Comparison of ENCODE assay signal across 19 cellular contexts in the genomic region with DNA sequence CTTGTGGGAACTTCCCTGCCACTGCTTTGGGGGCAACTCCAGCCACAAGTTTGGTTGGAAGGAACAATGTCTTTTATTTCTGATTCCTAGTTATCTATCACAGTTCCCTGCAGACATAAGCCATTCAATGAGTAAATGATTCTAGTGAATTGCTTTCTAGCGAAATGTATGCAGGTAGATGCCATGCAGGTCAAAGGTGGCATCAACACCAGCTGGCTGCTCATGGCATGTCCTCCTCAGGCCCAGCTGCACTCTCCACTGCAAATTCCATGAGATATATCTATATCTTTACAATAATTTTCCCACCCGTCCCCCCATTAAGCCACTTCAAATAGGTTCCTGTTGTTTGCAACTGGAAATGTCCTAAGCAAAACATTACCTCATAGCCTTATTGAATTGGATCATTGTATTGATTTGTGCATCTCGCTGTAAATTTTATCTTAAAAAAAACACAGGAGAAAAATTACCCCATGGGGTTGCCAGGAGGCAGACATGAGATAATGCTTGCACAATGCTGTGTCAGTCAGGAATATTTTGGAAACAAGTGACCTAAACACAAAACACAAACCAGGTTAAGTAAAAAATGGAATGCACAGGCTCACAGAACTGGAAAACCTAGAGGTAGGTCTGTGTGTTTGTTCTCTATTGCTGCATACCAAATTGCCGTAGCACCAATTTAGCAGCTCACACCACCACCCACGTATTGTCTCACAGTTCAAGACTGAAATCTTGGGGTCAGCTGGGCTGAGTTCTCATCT. TPM values are rescaled to one million over a fixed set of nuclear protein-coding genes. Genes with fewer than 3 reads are reported as not detected.
A peak's percentile ranks its signal among the peaks of the same experiment; 100 is the strongest.
DNase-seq lines count a peak whose midpoint lies in the region; ATAC-seq, FAIRE-seq and TF ChIP-seq lines count a peak whose summit lies in the region.
"Had no signal": no experiment of that assay in that cellular context is flagged by ENCODE, and none has a peak within 500 bp of the region (broad histone marks: within the 10 kb centered on the region; RNA-seq: fewer than 3 reads in every experiment).

No MANE protein-coding gene starts in this region.

- H3K27ac ChIP-seq in IMR-90 (ENCODE audit: insufficient read depth, low read length) (peak overlapping the region; percentile 77; the same call in 1 of the 2 replicates), GM12878 (ENCODE audit: control insufficient read depth, insufficient read depth) (no peak overlapping the region), gastroesophageal sphincter (peak overlapping the region; percentile 62 to 86 (median 84)), stomach (peak overlapping the region in 4 of 5 donors; percentile 56 to 89 (median 70))
- H3K27ac ChIP-seq: cardiac muscle cell, foreskin keratinocyte, PC-9 had no signal

- peak overlapping the region; percentile 93 for H2BK120ac ChIP-seq in IMR-90 (ENCODE audit: low read depth, low read length)

- BruUV-seq in IMR-90 (replicated peaks; lab: Mats Ljungman, UMichigan) (no TSS peak), GM12878 (replicated peaks; lab: Mats Ljungman, UMichigan) (no TSS peak)

- H3K4ac ChIP-seq in IMR-90 (ENCODE audit: low read depth, low read length), result peak overlapping the region; percentile 90

- intact Hi-C loops in IMR-90 (cut with micrococcal nuclease), result loop anchor here (10.0 kb wide), 1 partner anchor 128 kb away; a partner anchor contains a TSS
- intact Hi-C loops in GM12878 (cut with micrococcal nuclease; ENCODE audit: unreplicated experiment), result no loop called here
- intact Hi-C loops in stomach (cut with DNase I; ENCODE audit: low total_unique reads), result no loop called here

- H3K79me1 ChIP-seq in IMR-90 (ENCODE audit: low read depth in 1 of 2, low read length in 2 of 2), result peaks cover 0 to 3% of the 10 kb centered on the region in 2 experiments; a peak in 1 of 4 replicates

- H3K79me2 ChIP-seq in GM12878 (ENCODE audit: control insufficient read depth, insufficient read depth, low read length), result no peaks in the 10 kb centered on the region

- H4K8ac ChIP-seq in IMR-90 (ENCODE audit: low read depth in 2 of 2, low read length in 2 of 2), result peak overlapping the region; percentile 77 to 82; a peak in 3 of 4 replicates

- H3K4me1 ChIP-seq in IMR-90 (ENCODE audit: control insufficient read depth, insufficient read depth, low read length), result peaks cover 27% of the 10 kb centered on the region
- H3K4me1 ChIP-seq in GM12878 (ENCODE audit: control insufficient read depth, insufficient read depth, low read length), result no peaks in the 10 kb centered on the region; the same call in 1 of the 2 replicates
- peaks cover 19 to 68% (median 36%) of the 10 kb centered on the region in 3 donors for H3K4me1 ChIP-seq in gastroesophageal sphincter
- H3K4me1 ChIP-seq in stomach, result peaks cover 0 to 41% (median 20%) of the 10 kb centered on the region in 4 donors
- H3K4me1 ChIP-seq: foreskin keratinocyte had no signal

- peak overlapping the region; percentile 92 for H2BK20ac ChIP-seq in IMR-90 (ENCODE audit: low read depth, low read length)

- no peak overlapping the region for H2AFZ ChIP-seq in IMR-90 (replicated peaks; ENCODE audit: low read length, poor library complexity)
- peak overlapping the region; percentile 2; the same call in 1 of the 2 replicates for H2AFZ ChIP-seq in GM12878 (ENCODE audit: control insufficient read depth, low read depth, low read length)
- H2AFZ ChIP-seq: PC-9 had no signal

- peak overlapping the region; percentile 38 for H3K14ac ChIP-seq in IMR-90 (replicated peaks; ENCODE audit: low read depth, low read length)

- SMC1A ChIA-PET in GM12878 (lab: Charles Lee; ENCODE audit: uncharacterized antibody, unreplicated experiment), result interaction anchor here (0.6 kb wide), 1 partner anchor 443 kb away, joined by 3 read pairs; no protein-coding TSS in a partner anchor

- peak overlapping the region; percentile 92 for H3K18ac ChIP-seq in IMR-90 (ENCODE audit: low read depth, low read length)

- no peak overlapping the region for H3K4me3 ChIP-seq in IMR-90 (ENCODE audit: insufficient read depth, low read depth, low read length)
- H3K4me3 ChIP-seq in GM12878, result no peak overlapping the region
- no peak overlapping the region for H3K4me3 ChIP-seq in gastroesophageal sphincter
- no peak overlapping the region for H3K4me3 ChIP-seq in stomach
- H3K4me3 ChIP-seq: cardiac muscle cell, PC-9 had no signal

- in situ Hi-C loops in IMR-90 (cut with MboI; ENCODE audit: low sequenced_read_pairs) (loop anchor here (25.0 kb wide), 1 partner anchor 880 kb away; no protein-coding TSS in a partner anchor), GM12878 (cut with MboI) (no loop called here)

- H4K5ac ChIP-seq in IMR-90 (ENCODE audit: low read depth, low read length), result peak overlapping the region; percentile 53

- TF ChIP-seq RAD21 in IMR-90 (IDR thresholded peaks at IDR 0.05; ENCODE audit: low read length) (no peak), GM12878 (IDR thresholded peaks at IDR 0.05; ENCODE audit: insufficient read depth, low read depth, low read length) (no peak)

- CTCF ChIA-PET in IMR-90 (lab: Yijun Ruan, JAX) (no interaction called here), GM12878 (lab: Yijun Ruan, JAX) (interaction anchor here (1.2 kb wide), 1 partner anchor 17 kb away, joined by 5 read pairs; no protein-coding TSS in a partner anchor)

- H3K56ac ChIP-seq in IMR-90 (ENCODE audit: extremely low read depth, insufficient read depth, low read length), result 0 out of 2 replicates have a peak overlapping the region, but pooled peaks have one; percentile 22

- H3K4me2 ChIP-seq in IMR-90 (ENCODE audit: low read depth, low read length) (0 out of 2 replicates have a peak overlapping the region, but pooled peaks have one; percentile 5), GM12878 (ENCODE audit: control insufficient read depth, insufficient read depth) (no peak overlapping the region)
- H3K4me2 ChIP-seq: PC-9 had no signal

- H4K91ac ChIP-seq in IMR-90 (ENCODE audit: insufficient read depth, low read depth, low read length), result peak overlapping the region; percentile 89

- TF ChIP-seq CTCF in IMR-90 (conservative IDR thresholded peaks at IDR 0.05; ENCODE audit: low read depth, low read length) (no peak), GM12878 (IDR thresholded peaks at IDR 0.05 in 2 of 3, conservative IDR thresholded peaks at IDR 0.05 in 1 of 3; ENCODE audit: control insufficient read depth in 2 of 3, extremely low read depth in 1 of 3, insufficient read depth in 1 of 3, low read depth in 3 of 3, low read length in 3 of 3) (no peak), gastroesophageal sphincter (IDR thresholded peaks at IDR 0.05) (no peak), stomach (IDR thresholded peaks at IDR 0.05) (no peak), GM10266 (IDR thresholded peaks at IDR 0.05; ENCODE audit: control insufficient read depth, insufficient read depth, low read depth, missing control alignments) (no peak)

- H3K36me3 ChIP-seq in IMR-90 (ENCODE audit: control insufficient read depth, insufficient read depth, low read length) (no peaks in the 10 kb centered on the region), GM12878 (ENCODE audit: control insufficient read depth in 2 of 2, insufficient read depth in 2 of 2, low read length in 1 of 2) (no peaks in the 10 kb centered on the region), gastroesophageal sphincter (no peaks in the 10 kb centered on the region), stomach (no peaks in the 10 kb centered on the region)
- H3K36me3 ChIP-seq: BE2C, cardiac muscle cell had no signal

- TF ChIP-seq POLR2A in IMR-90 (IDR thresholded peaks at IDR 0.05; ENCODE audit: low read depth, low read length) (no peak), GM12878 (IDR thresholded peaks at IDR 0.05; ENCODE audit: low read depth, low read length) (no peak), gastroesophageal sphincter (IDR thresholded peaks at IDR 0.05) (no peak), stomach (IDR thresholded peaks at IDR 0.05) (no peak)

- peak overlapping the region; percentile 74 for H2AK5ac ChIP-seq in IMR-90 (ENCODE audit: low read depth, low read length)

- DNase-seq in IMR-90 (no peak), GM12878 (ENCODE audit: low read depth, low spot score) (no peak), stomach (no peak), GM10266 (ENCODE audit: extremely low spot score) (no peak)
- DNase-seq: activated CD4-positive, alpha-beta T cell treated with anti-CD3 and anti-CD28 coated beads, Interleukin-2, amount 50 U/mL, for 1 hour; activated naive CD4-positive, alpha-beta T cell treated with anti-CD3 and anti-CD28 coated beads, Interleukin-2, amount 50 U/mL, for 16 hours; activated T-cell treated with anti-CD3 and anti-CD28 coated beads, Interleukin-2, amount 50 U/mL, for 24 hours; BE2C; effector CD8-positive, alpha-beta T cell; naive thymus-derived CD4-positive, alpha-beta T cell; NCI-H2081 treated with DMSO at 0.1 percent for 48 hours; NCI-H526 treated with DMSO at 0.1 percent for 48 hours had no signal

- no peak for TF ChIP-seq EP300 in GM12878 (IDR thresholded peaks at IDR 0.05; ENCODE audit: borderline replicate concordance in 1 of 2, control insufficient read depth in 1 of 2, low read depth in 2 of 2, low read length in 2 of 2)
- no peak for TF ChIP-seq EP300 in gastroesophageal sphincter (IDR thresholded peaks at IDR 0.05)
- TF ChIP-seq EP300 in stomach (IDR thresholded peaks at IDR 0.05), result no peak

- H2BK15ac ChIP-seq in IMR-90 (ENCODE audit: low read depth, low read length), result peak overlapping the region; percentile 94; the same call in 2 of the 3 replicates

- FAIRE-seq in GM12878 (lab: Jason Lieb, UNC), result no peak
- FAIRE-seq: TTC549 had no signal

- H4K20me1 ChIP-seq in IMR-90 (ENCODE audit: insufficient read depth, low read length) (no peaks in the 10 kb centered on the region), GM12878 (ENCODE audit: control insufficient read depth, insufficient read depth) (no peaks in the 10 kb centered on the region)

- H3K23ac ChIP-seq in IMR-90 (ENCODE audit: low read depth, low read length), result peak overlapping the region; percentile 67

- dilution Hi-C loops in IMR-90 (cut with HindIII; ENCODE audit: low sequenced_read_pairs, unreplicated experiment), result no loop called here

- H2BK5ac ChIP-seq in IMR-90 (ENCODE audit: low read depth, low read length, poor library complexity, severe bottlenecking), result peak overlapping the region; percentile 63

- peaks cover 23% of the 10 kb centered on the region for H3K9me1 ChIP-seq in IMR-90 (ENCODE audit: insufficient read depth, low read length)

- H3K9me3 ChIP-seq in IMR-90 (ENCODE audit: control insufficient read depth, insufficient read depth, low read length) (peaks cover 13% of the 10 kb centered on the region), GM12878 (replicated peaks; ENCODE audit: control insufficient read depth, insufficient read depth, low read length) (peaks cover 2% of the 10 kb centered on the region; the same call in 1 of the 3 replicates), gastroesophageal sphincter (peaks cover 0 to 13% (median 0%) of the 10 kb centered on the region in 3 donors), stomach (peaks cover 0 to 15% (median 10%) of the 10 kb centered on the region in 4 donors)
- H3K9me3 ChIP-seq: BE2C had no signal

- H3K27me3 ChIP-seq in IMR-90 (ENCODE audit: control insufficient read depth, insufficient read depth, low read length) (no peaks in the 10 kb centered on the region), GM12878 (replicated peaks in 1 of 2; ENCODE audit: control insufficient read depth in 2 of 2, insufficient read depth in 2 of 2, low read length in 1 of 2) (no peaks in the 10 kb centered on the region; a peak in 1 of 4 replicates), gastroesophageal sphincter (no peaks in the 10 kb centered on the region), stomach (no peaks in the 10 kb centered on the region)
- H3K27me3 ChIP-seq: BE2C, cardiac muscle cell, foreskin keratinocyte had no signal

- WGBS in IMR-90 (ENCODE audit: extremely low coverage in 2 of 2, insufficient read length in 1 of 2), 2 experiments, result no CpG with 5 or more reads among the region's 5 CpGs
- WGBS in GM12878 (ENCODE audit: insufficient coverage, insufficient replicate concordance, low lambda C conversion rate, missing lambda C conversion rate), result 50% methylated on average over 5 of the region's 5 CpGs
- 78 to 93% methylated on average over 3 to 5 of the region's 5 CpGs for WGBS in gastroesophageal sphincter (ENCODE audit: low coverage in 1 of 2), 2 donors
- WGBS in stomach, 5 donors, result 82 to 89% (median 86%) methylated on average over 5 of the region's 5 CpGs

- ATAC-seq in IMR-90 (ENCODE audit: low read depth) (no peak), GM12878 (no peak), gastroesophageal sphincter (no peak), GM19397 (IDR thresholded peaks at IDR 0.05; ENCODE audit: unreplicated experiment) (no peak), GM19463 (IDR thresholded peaks at IDR 0.05; ENCODE audit: unreplicated experiment) (no peak)
- ATAC-seq: foreskin keratinocyte; naive thymus-derived CD4-positive, alpha-beta T cell had no signal

- RAD21 ChIA-PET in GM12878 (lab: Charles Lee; ENCODE audit: unreplicated experiment), result interaction anchor here (0.6 kb wide), 1 partner anchor 160 kb away, joined by 4 read pairs; no protein-coding TSS in a partner anchor

- H2AK9ac ChIP-seq in IMR-90 (replicated peaks; ENCODE audit: low read depth, low read length, poor library complexity), result no peak overlapping the region

- no peak overlapping the region for H3K9ac ChIP-seq in IMR-90 (ENCODE audit: low read depth, low read length)
- no peak overlapping the region for H3K9ac ChIP-seq in GM12878 (ENCODE audit: control insufficient read depth, insufficient read depth, low read length)

- POLR2A ChIA-PET in IMR-90 (lab: Charles Lee; ENCODE audit: unreplicated experiment) (no interaction called here), GM12878 (lab: Charles Lee) (interaction anchor here (0.6 kb wide), 1 partner anchor 13 kb away, joined by 3 read pairs; no protein-coding TSS in a partner anchor)

RNA-seq across cellular contexts. Expression of a gene that starts 32.8 kb away (rescaled TPM):
- total RNA-seq in IMR-90 (2012; rRNA removed), result 582 and 671 TPM in 2 replicates
- polyA plus RNA-seq in IMR-90 (2012; rRNA removed), result 325 and 379 TPM in 2 replicates
- 231 and 352 TPM in 2 replicates for polyA plus RNA-seq in IMR-90 (2012; cell fraction: cytosol; rRNA removed)
- polyA plus RNA-seq in IMR-90 (2012; cell fraction: nucleus; rRNA removed; ENCODE audit: low replicate concordance), result 162 and 221 TPM in 2 replicates
- total RNA-seq in GM12878 (2013; cell fraction: nucleolus; rRNA removed), result 57.3 and 68.1 TPM in 2 replicates
- total RNA-seq in GM12878 (2014; rRNA removed), result 67.0 and 75.9 TPM in 2 replicates
- 73.7 and 76.7 TPM in 2 replicates for total RNA-seq in GM12878 (2014; rRNA removed; fragmentation: Illumina TruSeq; extraction: Trizol)
- total RNA-seq in GM12878 (2021), result 83.7 and 84.6 TPM in 2 replicates
- polyA plus RNA-seq in GM12878 (2011; ENCODE audit: low read depth), result 38.1 TPM
- polyA plus RNA-seq in GM12878 (2011; rRNA removed), result 60.8 and 77.3 TPM in 2 replicates
- polyA plus RNA-seq in GM12878 (2011; cell fraction: cytosol; rRNA removed), result 54.4 and 59.1 TPM in 2 replicates
- polyA plus RNA-seq in GM12878 (2011; cell fraction: nucleus; rRNA removed), result 27.3 and 35.3 TPM in 2 replicates
- 24.7 and 24.9 TPM in 2 replicates for polyA plus RNA-seq in GM12878 (2012)
- 70.6 TPM in 2 replicates for polyA plus RNA-seq in GM12878 (2014; fragmentation: Illumina TruSeq; extraction: Trizol)
- 10 to 100 TPM; 52.6 to 56.7 TPM for polyA plus RNA-seq in GM12878 (2014; fragmentation: Nextera tagmentation; extraction: Ambion mirVana)
- polyA plus RNA-seq in GM12878 (2014; rRNA removed), result 50.8 and 56.8 TPM in 2 replicates
- 10 to 100 TPM; 68.6 to 68.8 TPM for polyA plus RNA-seq in GM12878 (2016; fragmentation: Nextera tagmentation; extraction: Ambion mirVana)
- 121 and 164 TPM in 2 replicates for polyA minus RNA-seq in GM12878 (2011; rRNA and poly(A)+ RNA removed)
- polyA minus RNA-seq in GM12878 (2011; cell fraction: cytosol; rRNA and poly(A)+ RNA removed), result 20.5 and 21.8 TPM in 2 replicates
- polyA minus RNA-seq in GM12878 (2011; cell fraction: nucleus; rRNA and poly(A)+ RNA removed), result 30.3 and 67.5 TPM in 2 replicates
- 100 to 1,000 TPM; 230 to 458 (median 305) TPM for total RNA-seq in gastroesophageal sphincter
- 100 to 1,000 TPM in 2 of 5 donors, 10 to 100 TPM in 3; 61.8 to 208 (median 89.5) TPM for total RNA-seq in stomach
- polyA plus RNA-seq in stomach, result 10 to 100 TPM; 19.4 to 64.3 (median 54.2) TPM

RNA-seq across cellular contexts. Expression of a gene that starts 44.8 kb away (rescaled TPM):
- total RNA-seq in IMR-90 (2012; rRNA removed) (22.2 and 31.4 TPM in 2 replicates), GM12878 (2014; rRNA removed) (13.8 and 15.3 TPM in 2 replicates), GM12878 (2014; rRNA removed; fragmentation: Illumina TruSeq; extraction: Trizol) (25.1 and 26.9 TPM in 2 replicates), GM12878 (2021) (18.4 and 20.3 TPM in 2 replicates), gastroesophageal sphincter (100 to 1,000 TPM in 1 of 4 donors, 10 to 100 TPM in 3; 63.7 to 112 (median 78.7) TPM), stomach (10 to 100 TPM in 3 of 5 donors, 1 to 10 TPM in 2; 1.4 to 47.5 (median 19.1) TPM)
- polyA plus RNA-seq in IMR-90 (2012; rRNA removed) (19.8 and 28.4 TPM in 2 replicates), GM12878 (2011; rRNA removed) (28.8 and 57.3 TPM in 2 replicates), GM12878 (2014; fragmentation: Illumina TruSeq; extraction: Trizol) (34.0 and 43.3 TPM in 2 replicates), GM12878 (2014; fragmentation: Nextera tagmentation; extraction: Ambion mirVana) (10 to 100 TPM; 27.5 to 42.3 TPM), GM12878 (2014; rRNA removed) (21.6 and 21.8 TPM in 2 replicates), GM12878 (2016; fragmentation: Nextera tagmentation; extraction: Ambion mirVana) (10 to 100 TPM; 29.3 to 29.9 TPM), stomach (10 to 100 TPM; 19.2 to 26.4 (median 20.9) TPM)
- polyA plus RNA-seq in IMR-90 (2012; cell fraction: cytosol; rRNA removed), result 4.2 and 8.0 TPM in 2 replicates
- 3.5 and 32.9 TPM in 2 replicates for polyA plus RNA-seq in IMR-90 (2012; cell fraction: nucleus; rRNA removed; ENCODE audit: low replicate concordance)
- 11.8 and 17.6 TPM in 2 replicates for total RNA-seq in GM12878 (2013; cell fraction: nucleolus; rRNA removed)
- polyA plus RNA-seq in GM12878 (2011; ENCODE audit: low read depth), result 5.5 TPM
- 7.9 and 8.5 TPM in 2 replicates for polyA plus RNA-seq in GM12878 (2011; cell fraction: cytosol; rRNA removed)
- polyA plus RNA-seq in GM12878 (2011; cell fraction: nucleus; rRNA removed), result 13.2 and 13.9 TPM in 2 replicates
- polyA plus RNA-seq in GM12878 (2012), result 14.9 and 18.4 TPM in 2 replicates
- 9.1 and 15.4 TPM in 2 replicates for polyA minus RNA-seq in GM12878 (2011; rRNA and poly(A)+ RNA removed)
- 8.4 and 11.4 TPM in 2 replicates for polyA minus RNA-seq in GM12878 (2011; cell fraction: cytosol; rRNA and poly(A)+ RNA removed)
- 5.6 and 10.0 TPM in 2 replicates for polyA minus RNA-seq in GM12878 (2011; cell fraction: nucleus; rRNA and poly(A)+ RNA removed)
